8 cellular contexts compared by ENCODE assay signal in the genomic region with DNA sequence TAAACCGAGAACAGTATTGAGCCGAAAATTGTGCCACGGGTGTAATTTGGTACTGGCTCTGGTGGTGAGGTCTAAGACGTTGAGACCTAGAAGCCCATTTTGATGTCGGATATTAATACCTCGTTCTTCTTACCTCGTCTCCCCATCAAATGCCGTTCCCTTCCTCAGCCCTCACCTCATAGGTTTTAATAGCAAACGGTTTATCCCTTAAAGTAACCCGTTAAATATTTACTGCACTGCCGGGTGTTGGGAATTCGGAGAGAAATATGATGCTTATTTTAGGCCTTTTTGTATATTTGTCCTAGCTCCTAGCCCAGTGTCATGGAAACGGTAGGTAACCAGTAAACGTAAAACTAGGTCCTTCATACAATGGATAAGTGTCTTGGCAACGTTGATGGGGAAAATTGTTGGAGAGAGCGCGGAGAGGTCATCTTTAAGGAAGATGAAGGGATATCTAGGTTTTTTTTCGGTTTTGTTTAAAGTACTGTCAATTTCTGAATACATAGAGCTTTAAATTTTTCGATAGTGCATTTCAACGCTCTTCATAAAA. TPM values are rescaled to one million over a fixed set of nuclear protein-coding genes. Genes with fewer than 3 reads are reported as not detected.
DNase-seq lines count a peak whose midpoint lies in the region; ATAC-seq and TF ChIP-seq lines count a peak whose summit lies in the region.

No MANE protein-coding gene starts in this region.

- H3K9ac ChIP-seq in SU-DHL-6 (ENCODE audit: low read length): peak overlapping the region; percentile 82
- peak overlapping the region; percentile 99 for H3K9ac ChIP-seq in iPS-15b (ENCODE audit: low read depth, low read length)

- H3F3A ChIP-seq in SU-DHL-6 (ENCODE audit: insufficient read depth): no peaks in the 10 kb centered on the region

- H3K9me3 Mint-ChIP-seq in stimulated activated memory B cell treated with anti-CD40 and anti-IgM and Interleukin-4, amounts not matched to agents 10 μg/mL and 1 μg/mL and 100 μg/mL, for 72 hours: no peaks in the 10 kb centered on the region

- peaks cover 17% of the 10 kb centered on the region; the same call in 1 of the 2 replicates for H3K36me3 ChIP-seq in SU-DHL-6 (ENCODE audit: low read length)
- H3K36me3 ChIP-seq in iPS-15b (ENCODE audit: control insufficient read depth, insufficient read depth, low read length): no peaks in the 10 kb centered on the region
- peaks cover 4% of the 10 kb centered on the region for H3K36me3 ChIP-seq in thymus (ENCODE audit: control insufficient read depth, insufficient read depth)

- DNase-seq in DMS53 (lab: John Stamatoyannopoulos, UW): peak; percentile 57
- DNase-seq in DMS53 treated with DMSO at 0.1 percent for 48 hours (lab: John Stamatoyannopoulos, UW; ENCODE audit: unreplicated experiment): no peak
- DNase-seq in mesenteric fat pad (ENCODE audit: low spot score): no peak

- H2AFZ ChIP-seq in SU-DHL-6 (ENCODE audit: low read depth, low read length, severe bottlenecking): peak overlapping the region; percentile 50

- ATAC-seq in GM19324 (IDR thresholded peaks at IDR 0.05; ENCODE audit: low FRiP score, unreplicated experiment): no peak
- no peak for ATAC-seq in stimulated activated memory B cell treated with anti-CD40 and anti-IgM and Interleukin-4, amounts not matched to agents 10 μg/mL and 1 μg/mL and 100 μg/mL, for 72 hours

- 15% methylated on average over 20 of the region's 20 CpGs for WGBS in thymus

- H3K27me3 ChIP-seq in SU-DHL-6 (ENCODE audit: low read length): no peaks in the 10 kb centered on the region
- no peaks in the 10 kb centered on the region for H3K27me3 ChIP-seq in iPS-15b (ENCODE audit: control insufficient read depth, insufficient read depth, low read length)
- H3K27me3 ChIP-seq in thymus (ENCODE audit: control insufficient read depth, insufficient read depth): no peaks in the 10 kb centered on the region

- peaks cover 60% of the 10 kb centered on the region for H3K79me2 ChIP-seq in SU-DHL-6 (ENCODE audit: insufficient read depth, low read length)

- peaks cover 30% of the 10 kb centered on the region for H4K20me1 ChIP-seq in SU-DHL-6 (ENCODE audit: low read depth, low read length)

- H3K27ac Mint-ChIP-seq in stimulated activated memory B cell treated with anti-CD40 and anti-IgM and Interleukin-4, amounts not matched to agents 10 μg/mL and 1 μg/mL and 100 μg/mL, for 72 hours: no peak overlapping the region

- H3K4me1 ChIP-seq in iPS-15b (ENCODE audit: control insufficient read depth, insufficient read depth, low read length): no peaks in the 10 kb centered on the region
- peaks cover 7% of the 10 kb centered on the region for H3K4me1 ChIP-seq in thymus (ENCODE audit: control insufficient read depth, insufficient read depth, low read length)

- H3K9me3 ChIP-seq in SU-DHL-6 (ENCODE audit: insufficient read depth, low read length): no peaks in the 10 kb centered on the region
- no peaks in the 10 kb centered on the region for H3K9me3 ChIP-seq in iPS-15b (ENCODE audit: control insufficient read depth, insufficient read depth, low read length)
- H3K9me3 ChIP-seq in thymus (ENCODE audit: control insufficient read depth): no peaks in the 10 kb centered on the region

- H3K9me2 ChIP-seq in SU-DHL-6 (replicated peaks; ENCODE audit: insufficient read depth, low read length): no peaks in the 10 kb centered on the region

- peaks cover 24% of the 10 kb centered on the region for H3K4me1 Mint-ChIP-seq in stimulated activated memory B cell treated with anti-CD40 and anti-IgM and Interleukin-4, amounts not matched to agents 10 μg/mL and 1 μg/mL and 100 μg/mL, for 72 hours

- no peaks in the 10 kb centered on the region for H3K27me3 Mint-ChIP-seq in stimulated activated memory B cell treated with anti-CD40 and anti-IgM and Interleukin-4, amounts not matched to agents 10 μg/mL and 1 μg/mL and 100 μg/mL, for 72 hours

- TF ChIP-seq CTCF in SU-DHL-6 (IDR thresholded peaks at IDR 0.05; ENCODE audit: insufficient read depth, low read length, poor library complexity, severe bottlenecking): no peak

- no peak overlapping the region for H3K4me3 Mint-ChIP-seq in stimulated activated memory B cell treated with anti-CD40 and anti-IgM and Interleukin-4, amounts not matched to agents 10 μg/mL and 1 μg/mL and 100 μg/mL, for 72 hours

- peak overlapping the region; percentile 96 for H3K4me2 ChIP-seq in SU-DHL-6 (ENCODE audit: low read depth, low read length, poor library complexity, severe bottlenecking)

- H3K27ac ChIP-seq in SU-DHL-6 (ENCODE audit: low read depth, low read length) (peak overlapping the region; percentile 45; the same call in 1 of the 2 replicates), thymus (ENCODE audit: low read depth) (peak overlapping the region; percentile 97)

- H3K4me3 ChIP-seq in SU-DHL-6 (ENCODE audit: insufficient read depth, low read length, poor library complexity, severe bottlenecking) (peak overlapping the region; percentile 78), iPS-15b (ENCODE audit: low read depth, low read length) (peak overlapping the region; percentile 80), thymus (ENCODE audit: low read length) (peak overlapping the region; percentile 90)

- peaks cover 11% of the 10 kb centered on the region for H3K36me3 Mint-ChIP-seq in stimulated activated memory B cell treated with anti-CD40 and anti-IgM and Interleukin-4, amounts not matched to agents 10 μg/mL and 1 μg/mL and 100 μg/mL, for 72 hours

RNA-seq across cellular contexts. Expression of a gene that starts 1.0 kb away (rescaled TPM):
- 179 TPM for polyA plus RNA-seq in thymus
- 93.9 TPM for total RNA-seq in mesenteric fat pad
